3 cellular contexts compared by ENCODE assay signal in the genomic region with DNA sequence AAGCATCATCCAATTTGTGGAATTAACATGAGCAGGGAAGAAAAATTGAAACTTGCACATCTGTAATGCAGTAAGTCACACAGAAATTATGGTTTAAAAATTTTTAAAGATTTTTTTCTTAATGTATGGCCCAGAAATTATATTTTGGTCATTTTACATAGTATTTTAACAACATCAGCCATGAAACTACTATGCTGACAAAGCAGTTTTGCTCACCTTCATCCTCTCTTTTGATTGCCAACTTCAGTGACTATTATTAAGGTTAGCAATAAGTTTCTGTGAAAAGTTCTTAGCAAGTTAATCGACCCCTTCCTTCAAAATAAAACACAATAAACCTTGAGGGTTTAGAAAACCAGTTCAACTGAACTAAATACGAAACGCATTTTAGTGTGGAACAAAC.
TF ChIP-seq lines count a peak whose summit lies in the region.

No MANE protein-coding gene starts in this region.

TF ChIP-seq in HepG2, 621 proteins besides CTCF, POLR2A, EP300 and RAD21:
- TF ChIP-seq ZNF709 (CRISPR knock-in tag; IDR thresholded peaks at IDR 0.05) (no peak), ZFP36L1 (CRISPR knock-in tag; IDR thresholded peaks at IDR 0.05) (no peak), MAFK (conservative IDR thresholded peaks at IDR 0.05 in 1 of 2, IDR thresholded peaks at IDR 0.05 in 1 of 2; ENCODE audit: low read length in 2 of 2) (peak; percentile 66 to 91; a peak in 3 of 4 replicates), MAFF (IDR thresholded peaks at IDR 0.05; ENCODE audit: low read depth, low read length) (peak; percentile 82)

TF ChIP-seq in IMR-90, 13 proteins besides CTCF, POLR2A, EP300 and RAD21:
- TF ChIP-seq NFE2L2 (IDR thresholded peaks at IDR 0.05; ENCODE audit: low read depth, low read length) (no peak), MAFK (IDR thresholded peaks at IDR 0.05; ENCODE audit: low read depth, low read length) (peak; percentile 86)
TF ChIP-seq in IMR-90: peak in this region for 1.

TF ChIP-seq in K562, 482 proteins besides CTCF, POLR2A, EP300 and RAD21:
- no peak for TF ChIP-seq ZBTB1 (CRISPR knock-in tag; IDR thresholded peaks at IDR 0.05; ENCODE audit: borderline replicate concordance, low read depth)
- TF ChIP-seq, protein P1, sequence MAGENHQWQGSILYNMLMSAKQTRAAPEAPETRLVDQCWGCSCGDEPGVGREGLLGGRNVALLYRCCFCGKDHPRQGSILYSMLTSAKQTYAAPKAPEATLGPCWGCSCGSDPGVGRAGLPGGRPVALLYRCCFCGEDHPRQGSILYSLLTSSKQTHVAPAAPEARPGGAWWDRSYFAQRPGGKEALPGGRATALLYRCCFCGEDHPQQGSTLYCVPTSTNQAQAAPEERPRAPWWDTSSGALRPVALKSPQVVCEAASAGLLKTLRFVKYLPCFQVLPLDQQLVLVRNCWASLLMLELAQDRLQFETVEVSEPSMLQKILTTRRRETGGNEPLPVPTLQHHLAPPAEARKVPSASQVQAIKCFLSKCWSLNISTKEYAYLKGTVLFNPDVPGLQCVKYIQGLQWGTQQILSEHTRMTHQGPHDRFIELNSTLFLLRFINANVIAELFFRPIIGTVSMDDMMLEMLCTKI (IDR thresholded peaks at IDR 0.05; ENCODE audit: partially characterized antibody), result no peak
- TF ChIP-seq NR2F6 (CRISPR knock-in tag; IDR thresholded peaks at IDR 0.05), result no peak
- TF ChIP-seq, protein P2, sequence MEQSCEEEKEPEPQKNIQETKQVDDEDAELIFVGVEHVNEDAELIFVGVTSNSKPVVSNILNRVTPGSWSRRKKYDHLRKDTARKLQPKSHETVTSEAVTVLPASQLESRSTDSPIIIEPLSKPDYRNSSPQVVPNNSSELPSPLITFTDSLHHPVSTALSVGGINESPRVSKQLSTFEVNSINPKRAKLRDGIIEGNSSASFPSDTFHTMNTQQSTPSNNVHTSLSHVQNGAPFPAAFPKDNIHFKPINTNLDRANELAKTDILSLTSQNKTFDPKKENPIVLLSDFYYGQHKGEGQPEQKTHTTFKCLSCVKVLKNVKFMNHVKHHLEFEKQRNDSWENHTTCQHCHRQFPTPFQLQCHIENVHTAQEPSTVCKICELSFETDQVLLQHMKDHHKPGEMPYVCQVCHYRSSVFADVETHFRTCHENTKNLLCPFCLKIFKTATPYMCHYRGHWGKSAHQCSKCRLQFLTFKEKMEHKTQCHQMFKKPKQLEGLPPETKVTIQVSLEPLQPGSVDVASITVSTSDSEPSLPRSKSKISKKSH (CRISPR knock-in tag; IDR thresholded peaks at IDR 0.05), result no peak
- TF ChIP-seq CC2D1A (IDR thresholded peaks at IDR 0.05), result no peak
- TF ChIP-seq TAL1 (IDR thresholded peaks at IDR 0.05), result no peak
- TF ChIP-seq, protein P3, sequence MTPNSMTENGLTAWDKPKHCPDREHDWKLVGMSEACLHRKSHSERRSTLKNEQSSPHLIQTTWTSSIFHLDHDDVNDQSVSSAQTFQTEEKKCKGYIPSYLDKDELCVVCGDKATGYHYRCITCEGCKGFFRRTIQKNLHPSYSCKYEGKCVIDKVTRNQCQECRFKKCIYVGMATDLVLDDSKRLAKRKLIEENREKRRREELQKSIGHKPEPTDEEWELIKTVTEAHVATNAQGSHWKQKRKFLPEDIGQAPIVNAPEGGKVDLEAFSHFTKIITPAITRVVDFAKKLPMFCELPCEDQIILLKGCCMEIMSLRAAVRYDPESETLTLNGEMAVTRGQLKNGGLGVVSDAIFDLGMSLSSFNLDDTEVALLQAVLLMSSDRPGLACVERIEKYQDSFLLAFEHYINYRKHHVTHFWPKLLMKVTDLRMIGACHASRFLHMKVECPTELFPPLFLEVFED (CRISPR knock-in tag; conservative IDR thresholded peaks at IDR 0.05), result no peak
- TF ChIP-seq CBX1 (IDR thresholded peaks at IDR 0.05; ENCODE audit: low read depth), result no peak
- TF ChIP-seq, protein P4, sequence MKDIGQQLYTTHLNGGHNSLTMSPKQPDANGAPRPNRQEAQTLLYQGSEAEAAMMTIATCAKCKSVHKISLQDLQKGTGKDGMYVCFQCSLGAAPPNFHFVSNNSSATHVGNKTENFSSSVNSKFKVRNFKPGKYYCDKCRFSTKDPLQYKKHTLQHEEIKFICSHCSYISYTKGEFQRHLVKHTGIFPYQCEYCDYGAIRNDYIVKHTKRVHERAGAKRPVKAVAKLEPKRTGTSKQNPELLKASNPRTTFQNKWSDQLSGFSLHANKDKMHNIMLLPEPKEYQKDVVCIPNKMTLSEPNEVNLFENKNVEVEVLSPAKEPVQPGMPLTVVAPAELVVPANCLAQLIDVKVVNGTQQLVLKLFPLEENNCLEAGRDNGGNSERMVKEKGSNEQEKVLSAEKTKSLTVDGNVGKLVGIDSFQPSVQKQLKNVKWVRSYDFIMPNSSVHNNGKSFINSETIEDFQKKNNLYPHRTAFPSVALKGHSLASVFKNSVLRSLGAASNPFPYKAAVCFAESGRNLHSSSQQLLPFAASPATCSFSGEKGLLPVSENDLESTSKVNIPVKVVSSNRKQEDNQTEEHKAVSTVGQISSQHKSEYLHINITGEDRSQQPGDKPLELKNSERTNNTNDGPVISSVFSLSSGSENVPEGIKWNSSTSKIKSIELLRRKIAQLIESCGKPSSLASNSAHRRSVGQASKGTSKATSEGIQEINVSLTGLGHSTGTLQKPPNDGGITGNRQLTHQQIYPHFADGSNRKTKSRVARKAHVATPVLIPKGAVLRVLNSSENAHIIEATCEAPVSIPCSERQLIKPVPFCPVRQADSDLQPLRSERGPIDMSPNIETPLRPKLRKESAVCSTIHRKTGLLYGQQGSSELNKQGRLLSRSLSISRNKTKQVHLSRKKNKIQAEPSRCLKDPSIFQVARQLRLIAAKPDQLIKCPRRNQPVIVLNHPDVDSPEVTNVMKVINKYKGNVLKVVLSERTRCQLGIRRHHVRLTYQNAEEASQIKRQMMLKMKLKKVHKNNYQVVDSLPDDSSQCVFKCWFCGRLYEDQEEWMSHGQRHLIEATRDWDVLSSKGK (CRISPR knock-in tag; IDR thresholded peaks at IDR 0.05), result no peak
- TF ChIP-seq MAFF (IDR thresholded peaks at IDR 0.05; ENCODE audit: low read length), result peak; percentile 63
- no peak for TF ChIP-seq ZNF436 (CRISPR knock-in tag; IDR thresholded peaks at IDR 0.05)
- no peak for TF ChIP-seq JUNB (CRISPR knock-in tag; conservative IDR thresholded peaks at IDR 0.05)
- no peak for TF ChIP-seq SMARCC2 (IDR thresholded peaks at IDR 0.05; ENCODE audit: low read depth)
- no peak for TF ChIP-seq ZNF830 (CRISPR knock-in tag; IDR thresholded peaks at IDR 0.05)
- TF ChIP-seq NCOA6 (IDR thresholded peaks at IDR 0.05), result no peak
- peak; percentile 30; the same call in 1 of the 2 replicates for TF ChIP-seq ZNF316 (IDR thresholded peaks at IDR 0.05)
- no peak for TF ChIP-seq ZZZ3 (IDR thresholded peaks at IDR 0.05)
- no peak for TF ChIP-seq ZNF76 (CRISPR knock-in tag; IDR thresholded peaks at IDR 0.05; ENCODE audit: borderline replicate concordance)
- 0 out of 2 replicates have a peak, but pooled peaks have one; percentile 16 for TF ChIP-seq MAFG (tag; conservative IDR thresholded peaks at IDR 0.05)
- TF ChIP-seq MAFK (IDR thresholded peaks at IDR 0.05; ENCODE audit: low read length), result peak; percentile 69
- TF ChIP-seq, protein P5, sequence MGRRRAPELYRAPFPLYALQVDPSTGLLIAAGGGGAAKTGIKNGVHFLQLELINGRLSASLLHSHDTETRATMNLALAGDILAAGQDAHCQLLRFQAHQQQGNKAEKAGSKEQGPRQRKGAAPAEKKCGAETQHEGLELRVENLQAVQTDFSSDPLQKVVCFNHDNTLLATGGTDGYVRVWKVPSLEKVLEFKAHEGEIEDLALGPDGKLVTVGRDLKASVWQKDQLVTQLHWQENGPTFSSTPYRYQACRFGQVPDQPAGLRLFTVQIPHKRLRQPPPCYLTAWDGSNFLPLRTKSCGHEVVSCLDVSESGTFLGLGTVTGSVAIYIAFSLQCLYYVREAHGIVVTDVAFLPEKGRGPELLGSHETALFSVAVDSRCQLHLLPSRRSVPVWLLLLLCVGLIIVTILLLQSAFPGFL (CRISPR knock-in tag; IDR thresholded peaks at IDR 0.05), result no peak
- TF ChIP-seq TAF1 (IDR thresholded peaks at IDR 0.05; ENCODE audit: control insufficient read depth, extremely low read depth, insufficient read depth, low read length, severe bottlenecking), result no peak
- TF ChIP-seq BDP1 (IDR thresholded peaks at IDR 0.05; ENCODE audit: insufficient read depth, insufficient read length), result no peak
- TF ChIP-seq, protein P6, sequence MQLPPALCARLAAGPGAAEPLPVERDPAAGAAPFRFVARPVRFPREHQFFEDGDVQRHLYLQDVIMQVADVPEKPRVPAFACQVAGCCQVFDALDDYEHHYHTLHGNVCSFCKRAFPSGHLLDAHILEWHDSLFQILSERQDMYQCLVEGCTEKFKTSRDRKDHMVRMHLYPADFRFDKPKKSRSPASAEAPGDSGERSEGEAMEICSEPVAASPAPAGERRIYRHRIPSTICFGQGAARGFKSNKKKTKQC (CRISPR knock-in tag; IDR thresholded peaks at IDR 0.05), result no peak
- TF ChIP-seq ZBTB17 (CRISPR knock-in tag; IDR thresholded peaks at IDR 0.05), result no peak
TF ChIP-seq in K562: peak in this region for 4.
